1 cellular context compared by ENCODE assay signal in genomic region chr6:21164768-21165326, GRCh38.
TF ChIP-seq lines count a peak whose summit lies in the region.

No MANE protein-coding gene starts in this region.

TF ChIP-seq in HepG2, 621 proteins besides CTCF, POLR2A, EP300 and RAD21 (continued from another document):
- TF ChIP-seq CREBL2 (CRISPR knock-in tag; IDR thresholded peaks at IDR 0.05; ENCODE audit: borderline replicate concordance) = no peak
- no peak for TF ChIP-seq KDM5B (CRISPR knock-in tag; IDR thresholded peaks at IDR 0.05; ENCODE audit: borderline replicate concordance)
- TF ChIP-seq ZNF101 (CRISPR knock-in tag; IDR thresholded peaks at IDR 0.05; ENCODE audit: borderline replicate concordance, low read depth) = no peak
- TF ChIP-seq ZC3H13 (CRISPR knock-in tag; IDR thresholded peaks at IDR 0.05) = no peak
- TF ChIP-seq NR2C2 (CRISPR knock-in tag; IDR thresholded peaks at IDR 0.05; ENCODE audit: borderline replicate concordance) = no peak
- no peak for TF ChIP-seq PCBP2 (optimal IDR thresholded peaks at IDR 0.05; ENCODE audit: low read depth, low read length, poor library complexity, severe bottlenecking)
- TF ChIP-seq, protein P1, sequence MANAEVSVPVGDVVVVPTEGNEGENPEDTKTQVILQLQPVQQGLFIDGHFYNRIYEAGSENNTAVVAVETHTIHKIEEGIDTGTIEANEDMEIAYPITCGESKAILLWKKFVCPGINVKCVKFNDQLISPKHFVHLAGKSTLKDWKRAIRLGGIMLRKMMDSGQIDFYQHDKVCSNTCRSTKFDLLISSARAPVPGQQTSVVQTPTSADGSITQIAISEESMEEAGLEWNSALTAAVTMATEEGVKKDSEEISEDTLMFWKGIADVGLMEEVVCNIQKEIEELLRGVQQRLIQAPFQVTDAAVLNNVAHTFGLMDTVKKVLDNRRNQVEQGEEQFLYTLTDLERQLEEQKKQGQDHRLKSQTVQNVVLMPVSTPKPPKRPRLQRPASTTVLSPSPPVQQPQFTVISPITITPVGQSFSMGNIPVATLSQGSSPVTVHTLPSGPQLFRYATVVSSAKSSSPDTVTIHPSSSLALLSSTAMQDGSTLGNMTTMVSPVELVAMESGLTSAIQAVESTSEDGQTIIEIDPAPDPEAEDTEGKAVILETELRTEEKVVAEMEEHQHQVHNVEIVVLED (CRISPR knock-in tag; IDR thresholded peaks at IDR 0.05; ENCODE audit: borderline replicate concordance) = no peak
- TF ChIP-seq ZSCAN20 (CRISPR knock-in tag; IDR thresholded peaks at IDR 0.05; ENCODE audit: borderline replicate concordance) = no peak
- TF ChIP-seq ZBTB25 (CRISPR knock-in tag; IDR thresholded peaks at IDR 0.05) = no peak
- no peak for TF ChIP-seq KAT7 (CRISPR knock-in tag; IDR thresholded peaks at IDR 0.05; ENCODE audit: borderline replicate concordance)
- TF ChIP-seq ZNF576 (CRISPR knock-in tag; IDR thresholded peaks at IDR 0.05) = no peak
- TF ChIP-seq PHF21A (CRISPR knock-in tag; IDR thresholded peaks at IDR 0.05) = no peak
- no peak for TF ChIP-seq THYN1 (CRISPR knock-in tag; IDR thresholded peaks at IDR 0.05; ENCODE audit: borderline replicate concordance, low read depth)
TF ChIP-seq in HepG2: peak in this region for 0.
